Comparison of ENCODE assay signal across 1 cellular context in the genomic region with DNA sequence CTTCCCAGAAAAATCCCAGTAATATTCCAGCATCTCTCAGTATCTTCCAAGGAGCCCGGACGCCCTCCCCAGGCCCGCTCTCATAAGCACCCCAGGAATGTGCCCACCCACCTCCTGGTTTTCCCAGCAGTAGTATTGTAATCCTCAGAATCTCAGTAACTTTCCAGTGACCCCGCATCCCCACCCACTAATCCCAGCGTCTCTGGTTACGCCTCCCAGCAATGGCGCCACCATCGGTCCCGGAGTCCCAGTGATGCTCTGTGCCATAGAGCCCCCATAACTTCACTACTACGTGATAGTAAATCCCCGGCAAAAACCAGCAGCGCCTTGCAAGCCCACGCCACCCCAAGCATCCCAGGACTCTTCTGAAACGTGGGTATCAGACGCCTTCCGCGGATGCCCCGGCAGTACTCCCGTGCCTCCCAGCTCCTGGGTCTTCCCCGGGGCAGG.
TF ChIP-seq lines count a peak whose summit lies in the region.

No MANE protein-coding gene starts in this region.

TF ChIP-seq in HEK293, 187 proteins besides CTCF, POLR2A, EP300 and RAD21 (continued from another document):
- TF ChIP-seq ZNF148 (tag by site-specific recombination; IDR thresholded peaks at IDR 0.05; ENCODE audit: borderline replicate concordance), result no peak
- peak; percentile 54; the same call in 1 of the 2 replicates for TF ChIP-seq YY2 (tag by site-specific recombination; IDR thresholded peaks at IDR 0.05)
- no peak for TF ChIP-seq ZNF549 (tag by site-specific recombination; IDR thresholded peaks at IDR 0.05)
- TF ChIP-seq ZNF37A (tag by site-specific recombination; IDR thresholded peaks at IDR 0.05), result no peak
- TF ChIP-seq ZNF585B (tag by site-specific recombination; IDR thresholded peaks at IDR 0.05), result no peak
- peak; percentile 18 for TF ChIP-seq SP2 (tag by site-specific recombination; IDR thresholded peaks at IDR 0.05)
- no peak for TF ChIP-seq GLI2 (tag by site-specific recombination; IDR thresholded peaks at IDR 0.05; ENCODE audit: borderline replicate concordance, low read depth)
- TF ChIP-seq ZNF626 (tag by site-specific recombination; IDR thresholded peaks at IDR 0.05), result no peak
- no peak for TF ChIP-seq ZSCAN16 (tag by site-specific recombination; IDR thresholded peaks at IDR 0.05)
- peak; percentile 86 for TF ChIP-seq PRDM10 (tag by site-specific recombination; IDR thresholded peaks at IDR 0.05)
- TF ChIP-seq, protein P1, sequence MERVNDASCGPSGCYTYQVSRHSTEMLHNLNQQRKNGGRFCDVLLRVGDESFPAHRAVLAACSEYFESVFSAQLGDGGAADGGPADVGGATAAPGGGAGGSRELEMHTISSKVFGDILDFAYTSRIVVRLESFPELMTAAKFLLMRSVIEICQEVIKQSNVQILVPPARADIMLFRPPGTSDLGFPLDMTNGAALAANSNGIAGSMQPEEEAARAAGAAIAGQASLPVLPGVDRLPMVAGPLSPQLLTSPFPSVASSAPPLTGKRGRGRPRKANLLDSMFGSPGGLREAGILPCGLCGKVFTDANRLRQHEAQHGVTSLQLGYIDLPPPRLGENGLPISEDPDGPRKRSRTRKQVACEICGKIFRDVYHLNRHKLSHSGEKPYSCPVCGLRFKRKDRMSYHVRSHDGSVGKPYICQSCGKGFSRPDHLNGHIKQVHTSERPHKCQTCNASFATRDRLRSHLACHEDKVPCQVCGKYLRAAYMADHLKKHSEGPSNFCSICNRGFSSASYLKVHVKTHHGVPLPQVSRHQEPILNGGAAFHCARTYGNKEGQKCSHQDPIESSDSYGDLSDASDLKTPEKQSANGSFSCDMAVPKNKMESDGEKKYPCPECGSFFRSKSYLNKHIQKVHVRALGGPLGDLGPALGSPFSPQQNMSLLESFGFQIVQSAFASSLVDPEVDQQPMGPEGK (tag by site-specific recombination; IDR thresholded peaks at IDR 0.05), result peak; percentile 73; the same call in 1 of the 2 replicates
- TF ChIP-seq GLIS1 (tag by site-specific recombination; IDR thresholded peaks at IDR 0.05), result no peak
- TF ChIP-seq BCL11A (tag by site-specific recombination; IDR thresholded peaks at IDR 0.05; ENCODE audit: low read depth), result no peak
- TF ChIP-seq ZFHX2 (tag by site-specific recombination; conservative IDR thresholded peaks at IDR 0.05), result peak; percentile 73
- TF ChIP-seq MYNN (tag by site-specific recombination; IDR thresholded peaks at IDR 0.05; ENCODE audit: borderline replicate concordance), result no peak
- no peak for TF ChIP-seq ZNF473 (tag by site-specific recombination; IDR thresholded peaks at IDR 0.05)
- TF ChIP-seq ZNF558 (tag by site-specific recombination; IDR thresholded peaks at IDR 0.05), result no peak
- TF ChIP-seq KLF9 (tag by site-specific recombination; IDR thresholded peaks at IDR 0.05; ENCODE audit: low read depth), result peak; percentile 59
- no peak; the same call in 1 of the 2 replicates for TF ChIP-seq KLF16 (tag by site-specific recombination; IDR thresholded peaks at IDR 0.05)
- TF ChIP-seq, protein P2, sequence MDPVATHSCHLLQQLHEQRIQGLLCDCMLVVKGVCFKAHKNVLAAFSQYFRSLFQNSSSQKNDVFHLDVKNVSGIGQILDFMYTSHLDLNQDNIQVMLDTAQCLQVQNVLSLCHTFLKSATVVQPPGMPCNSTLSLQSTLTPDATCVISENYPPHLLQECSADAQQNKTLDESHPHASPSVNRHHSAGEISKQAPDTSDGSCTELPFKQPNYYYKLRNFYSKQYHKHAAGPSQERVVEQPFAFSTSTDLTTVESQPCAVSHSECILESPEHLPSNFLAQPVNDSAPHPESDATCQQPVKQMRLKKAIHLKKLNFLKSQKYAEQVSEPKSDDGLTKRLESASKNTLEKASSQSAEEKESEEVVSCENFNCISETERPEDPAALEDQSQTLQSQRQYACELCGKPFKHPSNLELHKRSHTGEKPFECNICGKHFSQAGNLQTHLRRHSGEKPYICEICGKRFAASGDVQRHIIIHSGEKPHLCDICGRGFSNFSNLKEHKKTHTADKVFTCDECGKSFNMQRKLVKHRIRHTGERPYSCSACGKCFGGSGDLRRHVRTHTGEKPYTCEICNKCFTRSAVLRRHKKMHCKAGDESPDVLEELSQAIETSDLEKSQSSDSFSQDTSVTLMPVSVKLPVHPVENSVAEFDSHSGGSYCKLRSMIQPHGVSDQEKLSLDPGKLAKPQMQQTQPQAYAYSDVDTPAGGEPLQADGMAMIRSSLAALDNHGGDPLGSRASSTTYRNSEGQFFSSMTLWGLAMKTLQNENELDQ (tag by site-specific recombination; IDR thresholded peaks at IDR 0.05; ENCODE audit: low read depth), result no peak
- TF ChIP-seq ZNF701 (tag by site-specific recombination; IDR thresholded peaks at IDR 0.05), result no peak
- TF ChIP-seq, protein P3, sequence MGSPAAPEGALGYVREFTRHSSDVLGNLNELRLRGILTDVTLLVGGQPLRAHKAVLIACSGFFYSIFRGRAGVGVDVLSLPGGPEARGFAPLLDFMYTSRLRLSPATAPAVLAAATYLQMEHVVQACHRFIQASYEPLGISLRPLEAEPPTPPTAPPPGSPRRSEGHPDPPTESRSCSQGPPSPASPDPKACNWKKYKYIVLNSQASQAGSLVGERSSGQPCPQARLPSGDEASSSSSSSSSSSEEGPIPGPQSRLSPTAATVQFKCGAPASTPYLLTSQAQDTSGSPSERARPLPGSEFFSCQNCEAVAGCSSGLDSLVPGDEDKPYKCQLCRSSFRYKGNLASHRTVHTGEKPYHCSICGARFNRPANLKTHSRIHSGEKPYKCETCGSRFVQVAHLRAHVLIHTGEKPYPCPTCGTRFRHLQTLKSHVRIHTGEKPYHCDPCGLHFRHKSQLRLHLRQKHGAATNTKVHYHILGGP (tag by site-specific recombination; IDR thresholded peaks at IDR 0.05), result no peak
- peak; percentile 67 for TF ChIP-seq EGR2 (tag by site-specific recombination; IDR thresholded peaks at IDR 0.05; ENCODE audit: low read depth)
- TF ChIP-seq ZNF335 (tag by site-specific recombination; conservative IDR thresholded peaks at IDR 0.05), result peak; percentile 39
- TF ChIP-seq, protein P4, sequence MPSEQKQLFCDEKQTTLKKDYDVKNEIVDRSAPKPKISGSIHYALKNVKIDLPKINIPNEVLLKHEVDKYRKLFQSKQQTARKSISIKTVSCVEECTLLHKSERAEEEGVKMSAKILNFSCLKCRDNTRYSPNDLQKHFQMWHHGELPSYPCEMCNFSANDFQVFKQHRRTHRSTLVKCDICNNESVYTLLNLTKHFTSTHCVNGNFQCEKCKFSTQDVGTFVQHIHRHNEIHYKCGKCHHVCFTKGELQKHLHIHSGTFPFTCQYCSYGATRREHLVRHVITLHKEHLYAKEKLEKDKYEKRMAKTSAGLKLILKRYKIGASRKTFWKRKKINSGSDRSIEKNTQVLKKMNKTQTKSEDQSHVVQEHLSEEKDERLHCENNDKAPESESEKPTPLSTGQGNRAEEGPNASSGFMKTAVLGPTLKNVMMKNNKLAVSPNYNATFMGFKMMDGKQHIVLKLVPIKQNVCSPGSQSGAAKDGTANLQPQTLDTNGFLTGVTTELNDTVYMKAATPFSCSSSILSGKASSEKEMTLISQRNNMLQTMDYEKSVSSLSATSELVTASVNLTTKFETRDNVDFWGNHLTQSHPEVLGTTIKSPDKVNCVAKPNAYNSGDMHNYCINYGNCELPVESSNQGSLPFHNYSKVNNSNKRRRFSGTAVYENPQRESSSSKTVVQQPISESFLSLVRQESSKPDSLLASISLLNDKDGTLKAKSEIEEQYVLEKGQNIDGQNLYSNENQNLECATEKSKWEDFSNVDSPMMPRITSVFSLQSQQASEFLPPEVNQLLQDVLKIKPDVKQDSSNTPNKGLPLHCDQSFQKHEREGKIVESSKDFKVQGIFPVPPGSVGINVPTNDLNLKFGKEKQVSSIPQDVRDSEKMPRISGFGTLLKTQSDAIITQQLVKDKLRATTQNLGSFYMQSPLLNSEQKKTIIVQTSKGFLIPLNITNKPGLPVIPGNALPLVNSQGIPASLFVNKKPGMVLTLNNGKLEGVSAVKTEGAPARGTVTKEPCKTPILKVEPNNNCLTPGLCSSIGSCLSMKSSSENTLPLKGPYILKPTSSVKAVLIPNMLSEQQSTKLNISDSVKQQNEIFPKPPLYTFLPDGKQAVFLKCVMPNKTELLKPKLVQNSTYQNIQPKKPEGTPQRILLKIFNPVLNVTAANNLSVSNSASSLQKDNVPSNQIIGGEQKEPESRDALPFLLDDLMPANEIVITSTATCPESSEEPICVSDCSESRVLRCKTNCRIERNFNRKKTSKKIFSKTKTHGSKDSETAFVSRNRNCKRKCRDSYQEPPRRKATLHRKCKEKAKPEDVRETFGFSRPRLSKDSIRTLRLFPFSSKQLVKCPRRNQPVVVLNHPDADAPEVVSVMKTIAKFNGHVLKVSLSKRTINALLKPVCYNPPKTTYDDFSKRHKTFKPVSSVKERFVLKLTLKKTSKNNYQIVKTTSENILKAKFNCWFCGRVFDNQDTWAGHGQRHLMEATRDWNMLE (tag by site-specific recombination; conservative IDR thresholded peaks at IDR 0.05; ENCODE audit: low read depth), result no peak
- no peak for TF ChIP-seq ZNF629 (tag by site-specific recombination; IDR thresholded peaks at IDR 0.05)
- TF ChIP-seq ZNF610 (tag by site-specific recombination; IDR thresholded peaks at IDR 0.05; ENCODE audit: borderline replicate concordance), result no peak
- no peak for TF ChIP-seq ZNF677 (tag by site-specific recombination; IDR thresholded peaks at IDR 0.05)
- no peak for TF ChIP-seq KLF1 (tag by site-specific recombination; IDR thresholded peaks at IDR 0.05)
- 0 out of 2 replicates have a peak, but pooled peaks have one; percentile 18 for TF ChIP-seq YY1 (tag by site-specific recombination; IDR thresholded peaks at IDR 0.05)
- TF ChIP-seq ZNF76 (tag by site-specific recombination; IDR thresholded peaks at IDR 0.05; ENCODE audit: borderline replicate concordance, low read depth), result peak; percentile 91
- 0 out of 2 replicates have a peak, but pooled peaks have one; percentile 22 for TF ChIP-seq KLF10 (tag by site-specific recombination; IDR thresholded peaks at IDR 0.05)
- no peak for TF ChIP-seq ZFP3 (tag by site-specific recombination; IDR thresholded peaks at IDR 0.05; ENCODE audit: low read depth)
- no peak for TF ChIP-seq ZNF132 (tag by site-specific recombination; IDR thresholded peaks at IDR 0.05; ENCODE audit: borderline replicate concordance)
